38 cellular contexts compared by ENCODE assay signal in genomic region chr13:50340146-50340545, GRCh38.
"Had no signal": no experiment of that assay in that cellular context is flagged by ENCODE, and none has a peak within 500 bp of the region (broad histone marks: within the 10 kb centered on the region; RNA-seq: fewer than 3 reads in every experiment).

No MANE protein-coding gene starts in this region.

- H3K9me3 ChIP-seq: adrenal gland, body of pancreas, colonic mucosa, esophagus squamous epithelium, mucosa of descending colon, ovary, prostate gland, sigmoid colon, upper lobe of right lung had no signal

- H3K9me3 Mint-ChIP-seq: activated CD4-positive, alpha-beta T cell treated with anti-CD3 and anti-CD28 coated beads, Interleukin-2, amount 10 ng/mL, durations not matched to agents 24 days and 14 days; activated naive CD4-positive, alpha-beta T cell treated with anti-CD3 and anti-CD28 coated beads for 36 hours; activated naive CD8-positive, alpha-beta T cell treated with anti-CD3 and anti-CD28 coated beads for 36 hours; activated T-helper 1 cell treated with anti-CD3 and anti-CD28 coated beads, Interleukin-12 subunit alpha, Interleukin-12 subunit beta, Interleukin-2, Interleukin-4 antibody, amounts not matched to agents 30 ng/mL and 10 ng/mL and 1 ng/mL, durations not matched to agents 14 hours and 24 hours and 36 hours; natural killer cell treated with Interleukin-12 subunit alpha and Interleukin-12 subunit beta and Interleukin-15 and Interleukin-18, amount 100 ng/mL, for 72 hours had no signal

- H3K4me1 ChIP-seq: adrenal gland, colonic mucosa, esophagus squamous epithelium, left ventricle myocardium inferior, prostate gland, sigmoid colon had no signal

- FAIRE-seq: endometrium, islet of Langerhans, small intestine, TTC549 had no signal

- ATAC-seq: body of pancreas; mucosa of descending colon; natural killer cell treated with Interleukin-12 subunit alpha and Interleukin-12 subunit beta and Interleukin-15 and Interleukin-18, amount 100 ng/mL, for 72 hours; stimulated activated memory B cell treated with anti-CD40 and anti-IgM and Interleukin-4, amounts not matched to agents 10 μg/mL and 1 μg/mL and 100 μg/mL, for 72 hours; stimulated activated naive CD8-positive, alpha-beta T cell treated with anti-CD3 and anti-CD28 coated beads, Interleukin-15, amount 100 ng/mL, for 72 hours; upper lobe of right lung had no signal

- H3K27ac Mint-ChIP-seq: activated CD4-positive, alpha-beta memory T cell treated with anti-CD3 and anti-CD28 coated beads for 36 hours; activated CD4-positive, alpha-beta T cell treated with anti-CD3 and anti-CD28 coated beads, Interleukin-2, amount 10 ng/mL, durations not matched to agents 24 days and 14 days; activated naive CD4-positive, alpha-beta T cell treated with anti-CD3 and anti-CD28 coated beads for 36 hours; activated naive CD8-positive, alpha-beta T cell treated with anti-CD3 and anti-CD28 coated beads for 36 hours; activated T-helper 1 cell treated with anti-CD3 and anti-CD28 coated beads, Interleukin-12 subunit alpha, Interleukin-12 subunit beta, Interleukin-2, Interleukin-4 antibody, amounts not matched to agents 30 ng/mL and 10 ng/mL and 1 ng/mL, durations not matched to agents 14 hours and 24 hours and 36 hours; stimulated activated memory B cell treated with anti-CD40 and anti-IgM and Interleukin-4, amounts not matched to agents 10 μg/mL and 1 μg/mL and 100 μg/mL, for 72 hours; stimulated activated naive CD8-positive, alpha-beta T cell treated with anti-CD3 and anti-CD28 coated beads, Interleukin-15, amount 100 ng/mL, for 72 hours had no signal

- H3K4me1 Mint-ChIP-seq: activated naive CD8-positive, alpha-beta T cell treated with anti-CD3 and anti-CD28 coated beads for 36 hours; stimulated activated naive CD8-positive, alpha-beta T cell treated with anti-CD3 and anti-CD28 coated beads, Interleukin-15, amount 100 ng/mL, for 72 hours had no signal

- H3K27me3 ChIP-seq: adrenal gland, body of pancreas, cardiac muscle cell, colonic mucosa, esophagus squamous epithelium, ovary, sigmoid colon, upper lobe of right lung had no signal

- H3K27me3 Mint-ChIP-seq: activated CD4-positive, alpha-beta memory T cell treated with anti-CD3 and anti-CD28 coated beads for 36 hours; activated naive CD8-positive, alpha-beta T cell treated with anti-CD3 and anti-CD28 coated beads for 36 hours had no signal

- H3K36me3 ChIP-seq: adrenal gland, cardiac muscle cell, colonic mucosa, esophagus squamous epithelium, left ventricle myocardium inferior, ovary, prostate gland, sigmoid colon, upper lobe of right lung had no signal

- DNase-seq: activated CD4-positive, alpha-beta memory T cell treated with anti-CD3 and anti-CD28 coated beads for 36 hours; activated CD4-positive, CD25-positive, alpha-beta regulatory T cell treated with anti-CD3 and anti-CD28 coated beads, Interleukin-2, amount 50 U/mL, for 72 hours; activated CD8-positive, alpha-beta memory T cell treated with anti-CD3 and anti-CD28 coated beads, Interleukin-2, amount 50 U/mL, for 4 hours; activated effector memory CD4-positive, alpha-beta T cell treated with anti-CD3 and anti-CD28 coated beads, Interleukin-2, amount 50 U/mL, for 16 hours; activated naive CD4-positive, alpha-beta T cell treated with anti-CD3 and anti-CD28 coated beads for 36 hours; activated naive CD8-positive, alpha-beta T cell treated with anti-CD3 and anti-CD28 coated beads for 36 hours; activated T-cell treated with anti-CD3 and anti-CD28 coated beads, Interleukin-2, amount 50 U/mL, for 1 hour; adrenal gland; aorta; body of pancreas; cerebellar nuclear complex; colonic mucosa; effector CD8-positive, alpha-beta T cell; esophagus squamous epithelium; foreskin melanocyte; left ventricle myocardium inferior; mucosa of descending colon; ovary; sigmoid colon; small intestine; stimulated activated CD4-positive, alpha-beta T cell treated with anti-CD3 and anti-CD28 coated beads, Interleukin-1b, Interleukin-23, amount 100 ng/mL, for 48 hours; stimulated activated CD4-positive, alpha-beta T cell treated with anti-CD3 and anti-CD28 coated beads, Interleukin-4, amount 100 ng/mL, for 4 hours; stimulated activated CD8-positive, alpha-beta memory T cell treated with anti-CD3 and anti-CD28 coated beads, Interleukin-4, amount 100 ng/mL, for 48 hours; stimulated activated naive CD8-positive, alpha-beta T cell treated with anti-CD3 and anti-CD28 coated beads, Interleukin-15, amount 100 ng/mL, for 72 hours; T-helper 9 cell; upper lobe of right lung had no signal

- H3K36me3 Mint-ChIP-seq: activated CD4-positive, alpha-beta memory T cell treated with anti-CD3 and anti-CD28 coated beads for 36 hours; activated naive CD8-positive, alpha-beta T cell treated with anti-CD3 and anti-CD28 coated beads for 36 hours had no signal

- H3K4me3 Mint-ChIP-seq: activated CD4-positive, alpha-beta memory T cell treated with anti-CD3 and anti-CD28 coated beads for 36 hours; activated CD4-positive, alpha-beta T cell treated with anti-CD3 and anti-CD28 coated beads, Interleukin-2, amount 10 ng/mL, durations not matched to agents 24 days and 14 days; activated naive CD4-positive, alpha-beta T cell treated with anti-CD3 and anti-CD28 coated beads for 36 hours; activated naive CD8-positive, alpha-beta T cell treated with anti-CD3 and anti-CD28 coated beads for 36 hours; activated T-helper 1 cell treated with anti-CD3 and anti-CD28 coated beads, Interleukin-12 subunit alpha, Interleukin-12 subunit beta, Interleukin-2, Interleukin-4 antibody, amounts not matched to agents 30 ng/mL and 10 ng/mL and 1 ng/mL, durations not matched to agents 14 hours and 24 hours and 36 hours; natural killer cell treated with Interleukin-12 subunit alpha and Interleukin-12 subunit beta and Interleukin-15 and Interleukin-18, amount 100 ng/mL, for 72 hours; stimulated activated memory B cell treated with anti-CD40 and anti-IgM and Interleukin-4, amounts not matched to agents 10 μg/mL and 1 μg/mL and 100 μg/mL, for 72 hours; stimulated activated naive CD8-positive, alpha-beta T cell treated with anti-CD3 and anti-CD28 coated beads, Interleukin-15, amount 100 ng/mL, for 72 hours had no signal

- H3K27ac ChIP-seq: adrenal gland, body of pancreas, cardiac muscle cell, colonic mucosa, epithelial cell of prostate, esophagus squamous epithelium, ovary, prostate gland, sigmoid colon, upper lobe of right lung, VCaP had no signal

- H3K4me3 ChIP-seq: adrenal gland, body of pancreas, cardiac muscle cell, colonic mucosa, esophagus squamous epithelium, left ventricle myocardium inferior, lung, mucosa of descending colon, ovary, prostate gland, sigmoid colon, upper lobe of right lung had no signal
